8 cellular contexts compared by ENCODE assay signal in genomic region chr9:97412628-97413382, GRCh38. TPM values are rescaled to one million over a fixed set of nuclear protein-coding genes. Genes with fewer than 3 reads are reported as not detected.
A peak's percentile ranks its signal among the peaks of the same experiment; 100 is the strongest.
DNase-seq lines count a peak whose midpoint lies in the region; ATAC-seq and TF ChIP-seq lines count a peak whose summit lies in the region.

No MANE protein-coding gene starts in this region.

- H3K27ac Mint-ChIP-seq in activated naive CD4-positive, alpha-beta T cell treated with anti-CD3 and anti-CD28 coated beads for 36 hours = peak overlapping the region; percentile 44
- H3K27ac Mint-ChIP-seq in T-helper 17 cell (peak overlapping the region; percentile 94), nephron progenitor cell (no peak overlapping the region)

- peaks cover 9% of the 10 kb centered on the region for H3K27me3 Mint-ChIP-seq in activated naive CD4-positive, alpha-beta T cell treated with anti-CD3 and anti-CD28 coated beads for 36 hours (ENCODE audit: low read depth)
- peaks cover 15% of the 10 kb centered on the region for H3K27me3 Mint-ChIP-seq in T-helper 17 cell
- H3K27me3 Mint-ChIP-seq in nephron progenitor cell (ENCODE audit: low read depth, poor library complexity) = peaks cover 79% of the 10 kb centered on the region

- H3K4me3 Mint-ChIP-seq in activated naive CD4-positive, alpha-beta T cell treated with anti-CD3 and anti-CD28 coated beads for 36 hours = peak overlapping the region; percentile 60
- H3K4me3 Mint-ChIP-seq in T-helper 17 cell = peak overlapping the region; percentile 84
- peak overlapping the region; percentile 84 for H3K4me3 Mint-ChIP-seq in nephron progenitor cell

- H3K9me3 Mint-ChIP-seq in activated naive CD4-positive, alpha-beta T cell treated with anti-CD3 and anti-CD28 coated beads for 36 hours = no peaks in the 10 kb centered on the region
- peaks cover 18% of the 10 kb centered on the region for H3K9me3 Mint-ChIP-seq in nephron progenitor cell

- intact Hi-C loops in activated naive CD4-positive, alpha-beta T cell treated with anti-CD3 and anti-CD28 coated beads for 36 hours (cut with micrococcal nuclease) = loop anchor here (5.0 kb wide), 2 partner anchors 176 to 439 kb away; partner anchors contain the start of gene FOXE1

- CTCF ChIA-PET in activated naive CD4-positive, alpha-beta T cell treated with anti-CD3 and anti-CD28 coated beads for 36 hours (lab: Charles Lee) = interaction anchor here (0.6 to 4.0 kb wide), 12 partner anchors 11 to 228 kb away, joined by 3 to 32 read pairs (median 4); partner anchors contain the start of gene TMOD1

- no peaks in the 10 kb centered on the region for H3K36me3 Mint-ChIP-seq in activated naive CD4-positive, alpha-beta T cell treated with anti-CD3 and anti-CD28 coated beads for 36 hours (ENCODE audit: low read depth)
- H3K36me3 Mint-ChIP-seq in T-helper 17 cell (ENCODE audit: low read depth) (peaks cover 2% of the 10 kb centered on the region), nephron progenitor cell (ENCODE audit: low read depth) (no peaks in the 10 kb centered on the region)

- H3K4me1 Mint-ChIP-seq in activated naive CD4-positive, alpha-beta T cell treated with anti-CD3 and anti-CD28 coated beads for 36 hours (ENCODE audit: low read depth) = peaks cover 13% of the 10 kb centered on the region
- peaks cover 38% of the 10 kb centered on the region for H3K4me1 Mint-ChIP-seq in T-helper 17 cell
- peaks cover 5% of the 10 kb centered on the region for H3K4me1 Mint-ChIP-seq in nephron progenitor cell

- ATAC-seq in HG03135 (IDR thresholded peaks at IDR 0.05; ENCODE audit: unreplicated experiment) = peak; percentile 13
- ATAC-seq in T-helper 17 cell = no peak

- DNase-seq in activated naive CD4-positive, alpha-beta T cell treated with anti-CD3 and anti-CD28 coated beads for 36 hours = peak; percentile 39
- no peak for DNase-seq in activated naive CD4-positive, alpha-beta T cell treated with Interleukin-2 at 50 U/mL for 16 hours
- DNase-seq in T-helper 17 cell (no peak), fibroblast of pulmonary artery (ENCODE audit: low read depth) (no peak), nephron progenitor cell (no peak), epidermal melanocyte (ENCODE audit: insufficient read length, low spot score) (no peak)
- no peak for DNase-seq in stimulated activated CD4-positive, alpha-beta T cell treated with anti-CD3 and anti-CD28 coated beads, Interleukin-4, amount 100 ng/mL, for 1 hour

- no peaks in the 10 kb centered on the region for H3K9me3 ChIP-seq in T-helper 17 cell (ENCODE audit: control insufficient read depth, low read length, poor library complexity, severe bottlenecking)

- TF ChIP-seq CTCF in fibroblast of pulmonary artery (IDR thresholded peaks at IDR 0.05; ENCODE audit: low read length, missing control alignments) (no peak), nephron progenitor cell (IDR thresholded peaks at IDR 0.05) (no peak)

- peak overlapping the region; percentile 69 for H3K4me3 ChIP-seq in fibroblast of pulmonary artery (replicated peaks; ENCODE audit: low read depth, low read length)

RNA-seq across cellular contexts. Expression of gene TDRD7, which starts 0.9 kb away (rescaled TPM):
- 1 to 10 TPM; 6.9 to 7.4 TPM for total RNA-seq in activated naive CD4-positive, alpha-beta T cell treated with anti-CD3 and anti-CD28 coated beads for 36 hours
- 10 to 100 TPM in 1 of 2 donors, 1 to 10 TPM in 1; 8.5 to 10.4 TPM for total RNA-seq in T-helper 17 cell
